In the genomic region with DNA sequence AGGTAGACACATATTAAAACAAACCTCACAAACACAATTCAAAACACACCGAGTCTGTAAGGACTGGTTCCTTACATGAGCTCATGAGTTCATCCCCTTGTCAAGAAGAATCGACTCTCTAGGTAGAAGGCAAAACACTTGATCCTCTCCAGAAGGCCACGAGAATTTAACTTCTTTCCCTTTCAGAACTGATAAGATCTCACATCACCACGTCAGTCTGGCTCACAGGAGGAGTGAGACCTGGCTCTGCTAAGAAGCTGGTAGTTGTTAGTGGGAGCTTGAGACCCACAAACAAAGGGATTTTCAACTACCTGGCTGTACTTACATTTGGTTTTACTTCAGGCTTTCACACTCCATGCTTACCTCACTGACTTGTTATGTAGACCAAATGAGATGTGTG, we compare ENCODE assay signal across 18 cellular contexts.
DNase-seq lines count a peak whose midpoint lies in the region; ATAC-seq, FAIRE-seq and TF ChIP-seq lines count a peak whose summit lies in the region.
"Had no signal": no experiment of that assay in that cellular context is flagged by ENCODE, and none has a peak within 500 bp of the region (broad histone marks: within the 10 kb centered on the region; RNA-seq: fewer than 3 reads in every experiment).

No MANE protein-coding gene starts in this region.

- H3K36me3 ChIP-seq in cardiac muscle cell (no peaks in the 10 kb centered on the region), heart left ventricle (no peaks in the 10 kb centered on the region), H1 (ENCODE audit: control insufficient read depth in 2 of 4, insufficient read depth in 4 of 4, low read length in 3 of 4) (no peaks in the 10 kb centered on the region), mesendoderm (ENCODE audit: control insufficient read depth, insufficient read depth, low read length) (no peaks in the 10 kb centered on the region)

- no peak overlapping the region for H2AK5ac ChIP-seq in H1 (ENCODE audit: low read depth, low read length)
- H2AK5ac ChIP-seq in mesendoderm (ENCODE audit: low read length) = peak overlapping the region; percentile 79

- H3K79me2 ChIP-seq in H1 (ENCODE audit: control insufficient read depth in 1 of 2, insufficient read depth in 2 of 2, low read length in 2 of 2) (no peaks in the 10 kb centered on the region), mesendoderm (ENCODE audit: control insufficient read depth, insufficient read depth, low read length) (no peaks in the 10 kb centered on the region)

- intact Hi-C loops in heart left ventricle (cut with DNase I) = no loop called here

- H3K18ac ChIP-seq in H1 (ENCODE audit: extremely low read depth, low read length) (no peak overlapping the region), mesendoderm (ENCODE audit: low read length) (no peak overlapping the region)

- H3K23ac ChIP-seq in H1 (ENCODE audit: insufficient read length) (no peak overlapping the region), mesendoderm (ENCODE audit: low read length) (no peak overlapping the region)

- 28 to 62% (median 35%) methylated on average over 4 of the region's 4 CpGs for WGBS in heart left ventricle, 4 donors
- WGBS in H1 (ENCODE audit: extremely low coverage in 1 of 2, insufficient coverage in 1 of 2, insufficient read length in 1 of 2, insufficient replicate concordance in 2 of 2, low coverage in 1 of 2, low lambda C conversion rate in 2 of 2, missing lambda C conversion rate in 1 of 2), 2 experiments = 88% methylated on average over 4 of the region's 4 CpGs; no CpG with 5 or more reads in 1 of the 2 experiments
- WGBS in mesendoderm (ENCODE audit: extremely low coverage, insufficient coverage, low lambda C conversion rate) = no CpG with 5 or more reads among the region's 4 CpGs

- H3K27ac ChIP-seq in cardiac muscle cell (peak overlapping the region; percentile 11), heart left ventricle (no peak overlapping the region), H1 (ENCODE audit: low read depth, low read length) (no peak overlapping the region), mesendoderm (ENCODE audit: low read depth, low read length) (no peak overlapping the region)
- H3K27ac ChIP-seq: A549, C4-2B, GM23248, PC-9 had no signal

- FAIRE-seq in H1 (lab: Jason Lieb, UNC) (peak; percentile 32), frontal cortex (lab: Jason Lieb, UNC) (no peak)
- FAIRE-seq: A549, G401.6 had no signal

- POLR2A ChIA-PET in H1 (lab: Charles Lee; ENCODE audit: partially characterized antibody) = no interaction called here

- peaks cover 5% of the 10 kb centered on the region for H3K4me1 ChIP-seq in cardiac muscle cell (ENCODE audit: low read depth)
- no peaks in the 10 kb centered on the region for H3K4me1 ChIP-seq in heart left ventricle
- no peaks in the 10 kb centered on the region; a peak in 1 of 7 replicates for H3K4me1 ChIP-seq in H1 (replicated peaks in 1 of 4; ENCODE audit: control insufficient read depth in 3 of 4, insufficient read depth in 4 of 4, low read length in 3 of 4)
- H3K4me1 ChIP-seq in mesendoderm (ENCODE audit: control insufficient read depth, low read depth, low read length) = peaks cover 9% of the 10 kb centered on the region
- H3K4me1 ChIP-seq: A549 had no signal

- H3K4me2 ChIP-seq in H1 (ENCODE audit: insufficient read depth in 1 of 2, low read depth in 2 of 2, low read length in 2 of 2) (no peak overlapping the region), mesendoderm (ENCODE audit: low read length) (no peak overlapping the region)
- H3K4me2 ChIP-seq: A549, PC-9 had no signal

- H2AFZ ChIP-seq in H1 (ENCODE audit: low read length) = peak overlapping the region; percentile 46; the same call in 1 of the 2 replicates
- H2AFZ ChIP-seq: GM23248, PC-9 had no signal

- H3K56ac ChIP-seq in H1 (replicated peaks; ENCODE audit: insufficient read length, low read depth, low read length) (no peak overlapping the region), mesendoderm (ENCODE audit: low read length) (peak overlapping the region; percentile 65)

- H3K9ac ChIP-seq in H1 (replicated peaks in 1 of 4; ENCODE audit: extremely low read depth in 1 of 4, low read depth in 3 of 4, low read length in 3 of 4) = no peak overlapping the region
- no peak overlapping the region for H3K9ac ChIP-seq in mesendoderm (ENCODE audit: low read length)
- H3K9ac ChIP-seq: GM23248 had no signal

- H4K91ac ChIP-seq in H1 (replicated peaks; ENCODE audit: insufficient read length, low read length) = no peak overlapping the region

- DNase-seq in cardiac muscle cell (ENCODE audit: low read depth in 1 of 2, low spot score in 1 of 2) (peak in 1 of 2 donors; percentile 35), heart left ventricle (no peak), H1 (ENCODE audit: low read depth in 1 of 2, low spot score in 2 of 2) (no peak), mesendoderm (peak; percentile 89), frontal cortex (ENCODE audit: low spot score in 2 of 2) (no peak), NK-92 (lab: John Stamatoyannopoulos, UW; ENCODE audit: unreplicated experiment) (no peak)
- DNase-seq: GM23248; IMR-90; Kasumi-1; NCI-H1436 treated with DMSO at 0.1 percent for 48 hours; NCI-H526 treated with DMSO at 0.1 percent for 48 hours; NK-92 treated with Interleukin-12 subunit alpha and Interleukin-12 subunit beta, amount 100 ng/mL, for 24 hours; PC-9 had no signal

- no peak overlapping the region for H3K14ac ChIP-seq in H1 (ENCODE audit: insufficient read length)

- H3K9me3 ChIP-seq in cardiac muscle cell (ENCODE audit: low read depth) (no peaks in the 10 kb centered on the region), heart left ventricle (no peaks in the 10 kb centered on the region), H1 (ENCODE audit: insufficient read depth in 2 of 2, low read depth in 1 of 2, low read length in 1 of 2) (no peaks in the 10 kb centered on the region)
- H3K9me3 ChIP-seq: A549 had no signal

- H4K8ac ChIP-seq in H1 (ENCODE audit: extremely low read depth, insufficient read depth, low read length) (no peak overlapping the region), mesendoderm (ENCODE audit: low read depth, low read length) (no peak overlapping the region)

- H3K27me3 ChIP-seq in cardiac muscle cell (no peaks in the 10 kb centered on the region), heart left ventricle (no peaks in the 10 kb centered on the region), H1 (replicated peaks in 1 of 4; ENCODE audit: control insufficient read depth in 3 of 4, extremely low read depth in 1 of 4, insufficient read depth in 3 of 4, low read length in 3 of 4) (no peaks in the 10 kb centered on the region), mesendoderm (ENCODE audit: insufficient read depth, low read length, poor library complexity) (no peaks in the 10 kb centered on the region)

- H4K5ac ChIP-seq in H1 (ENCODE audit: insufficient read length, low read depth, low read length) (no peak overlapping the region), mesendoderm (ENCODE audit: low read length) (no peak overlapping the region)

- H3K4ac ChIP-seq in H1 (replicated peaks; ENCODE audit: insufficient read length, low read depth, low read length) (no peak overlapping the region), mesendoderm (ENCODE audit: low read depth, low read length) (no peak overlapping the region)

- no peak overlapping the region for H2BK12ac ChIP-seq in H1 (ENCODE audit: low read depth, low read length)

- H2BK5ac ChIP-seq in H1 (ENCODE audit: low read depth, low read length) (no peak overlapping the region), mesendoderm (ENCODE audit: low read length) (peak overlapping the region; percentile 91)

- TF ChIP-seq EP300 in H1 (IDR thresholded peaks at IDR 0.05; ENCODE audit: borderline replicate concordance in 1 of 2, low read depth in 2 of 2, low read length in 2 of 2) = no peak

- CTCF ChIA-PET in H1 (lab: Charles Lee; ENCODE audit: partially characterized antibody) = interaction anchor here (0.8 to 1.1 kb wide), 3 partner anchors 52 to 531 kb away, joined by 3 read pairs; no protein-coding TSS in a partner anchor

- TF ChIP-seq CTCF in cardiac muscle cell (IDR thresholded peaks at IDR 0.05; ENCODE audit: low read depth, low read length) (no peak), heart left ventricle (IDR thresholded peaks at IDR 0.05) (no peak), H1 (IDR thresholded peaks at IDR 0.05; ENCODE audit: control extremely low read depth in 1 of 3, insufficient read depth in 1 of 3, low read depth in 1 of 3, low read length in 3 of 3) (no peak)

- H3K4me3 ChIP-seq in cardiac muscle cell (no peak overlapping the region), heart left ventricle (no peak overlapping the region), H1 (ENCODE audit: extremely low read depth in 1 of 4, insufficient read depth in 2 of 4, low read depth in 3 of 4, low read length in 4 of 4) (no peak overlapping the region), mesendoderm (ENCODE audit: low read length) (no peak overlapping the region)
- H3K4me3 ChIP-seq: A549, GM23248, PC-9 had no signal

- H3K23me2 ChIP-seq in H1 (ENCODE audit: low read depth, low read length) = no peaks in the 10 kb centered on the region

- H3K79me1 ChIP-seq in H1 (ENCODE audit: low read depth, low read length) (no peaks in the 10 kb centered on the region), mesendoderm (ENCODE audit: low read length) (no peaks in the 10 kb centered on the region)

- ATAC-seq in heart left ventricle (no peak), GM21423 (IDR thresholded peaks at IDR 0.05; ENCODE audit: unreplicated experiment) (no peak), GM21360 (IDR thresholded peaks at IDR 0.05; ENCODE audit: unreplicated experiment) (no peak)
- ATAC-seq: A549 had no signal

- H2BK15ac ChIP-seq in H1 (ENCODE audit: low read length) (no peak overlapping the region), mesendoderm (replicated peaks; ENCODE audit: low read depth) (peak overlapping the region; percentile 14)

- TF ChIP-seq RAD21 in H1 (IDR thresholded peaks at IDR 0.05 in 1 of 2, conservative IDR thresholded peaks at IDR 0.05 in 1 of 2; ENCODE audit: low read depth in 2 of 2, low read length in 2 of 2) = no peak

- H2BK120ac ChIP-seq in H1 (replicated peaks; ENCODE audit: low read depth, low read length) = no peak overlapping the region
- H2BK120ac ChIP-seq in mesendoderm (ENCODE audit: low read depth, low read length) = no peak overlapping the region

- H4K20me1 ChIP-seq in H1 (replicated peaks in 1 of 2; ENCODE audit: control insufficient read depth in 1 of 2, insufficient read depth in 2 of 2, low read length in 2 of 2) = peaks cover 0 to 2% of the 10 kb centered on the region in 2 experiments

- H2BK20ac ChIP-seq in H1 (ENCODE audit: low read length) = no peak overlapping the region

- TF ChIP-seq POLR2A in heart left ventricle (IDR thresholded peaks at IDR 0.05) (no peak), H1 (IDR thresholded peaks at IDR 0.05; ENCODE audit: control extremely low read depth in 1 of 2, low read depth in 2 of 2, low read length in 2 of 2) (no peak)

TF ChIP-seq in H1, 55 proteins besides CTCF, POLR2A, EP300 and RAD21 (continues in another document):
- TF ChIP-seq BRCA1 (IDR thresholded peaks at IDR 0.05; ENCODE audit: low read depth, low read length) (no peak), HDAC2 (IDR thresholded peaks at IDR 0.05; ENCODE audit: borderline replicate concordance in 1 of 2, low read depth in 2 of 2, low read length in 2 of 2) (no peak), YY1 (IDR thresholded peaks at IDR 0.05; ENCODE audit: low read depth, low read length) (no peak), CTBP2 (IDR thresholded peaks at IDR 0.05; ENCODE audit: borderline replicate concordance, insufficient read depth, insufficient read length, low read length) (no peak), CBX5 (IDR thresholded peaks at IDR 0.05; ENCODE audit: low read depth, low read length) (no peak)
